1 cellular context compared by ENCODE assay signal in genomic region chr6:10720229-10720959, GRCh38.
TF ChIP-seq lines count a peak whose summit lies in the region.

No MANE protein-coding gene starts in this region.

TF ChIP-seq in HEK293T, 16 proteins besides CTCF, POLR2A, EP300 and RAD21:
- TF ChIP-seq L3MBTL2 (conservative IDR thresholded peaks at IDR 0.05): no peak
- TF ChIP-seq ARNT (IDR thresholded peaks at IDR 0.05): no peak
- no peak for TF ChIP-seq ZNF384 (IDR thresholded peaks at IDR 0.05)
- TF ChIP-seq FOXK2 (IDR thresholded peaks at IDR 0.05): no peak
- TF ChIP-seq LEF1 (IDR thresholded peaks at IDR 0.05; ENCODE audit: borderline replicate concordance): no peak
- no peak for TF ChIP-seq SUZ12 (IDR thresholded peaks at IDR 0.05)
- no peak for TF ChIP-seq TARDBP (IDR thresholded peaks at IDR 0.05)
- no peak for TF ChIP-seq ELF4 (IDR thresholded peaks at IDR 0.05)
- TF ChIP-seq FOXM1 (IDR thresholded peaks at IDR 0.05; ENCODE audit: borderline replicate concordance): no peak
- no peak for TF ChIP-seq HDGF (IDR thresholded peaks at IDR 0.05; ENCODE audit: borderline replicate concordance)
- no peak for TF ChIP-seq FOXA1 (IDR thresholded peaks at IDR 0.05)
- TF ChIP-seq CTBP1 (IDR thresholded peaks at IDR 0.05; ENCODE audit: borderline replicate concordance): no peak
- TF ChIP-seq BHLHE40 (IDR thresholded peaks at IDR 0.05; ENCODE audit: borderline replicate concordance): no peak
- TF ChIP-seq PKNOX1 (IDR thresholded peaks at IDR 0.05): no peak
TF ChIP-seq in HEK293T: peak in this region for 0.
